8 cellular contexts compared by ENCODE assay signal in the genomic region with DNA sequence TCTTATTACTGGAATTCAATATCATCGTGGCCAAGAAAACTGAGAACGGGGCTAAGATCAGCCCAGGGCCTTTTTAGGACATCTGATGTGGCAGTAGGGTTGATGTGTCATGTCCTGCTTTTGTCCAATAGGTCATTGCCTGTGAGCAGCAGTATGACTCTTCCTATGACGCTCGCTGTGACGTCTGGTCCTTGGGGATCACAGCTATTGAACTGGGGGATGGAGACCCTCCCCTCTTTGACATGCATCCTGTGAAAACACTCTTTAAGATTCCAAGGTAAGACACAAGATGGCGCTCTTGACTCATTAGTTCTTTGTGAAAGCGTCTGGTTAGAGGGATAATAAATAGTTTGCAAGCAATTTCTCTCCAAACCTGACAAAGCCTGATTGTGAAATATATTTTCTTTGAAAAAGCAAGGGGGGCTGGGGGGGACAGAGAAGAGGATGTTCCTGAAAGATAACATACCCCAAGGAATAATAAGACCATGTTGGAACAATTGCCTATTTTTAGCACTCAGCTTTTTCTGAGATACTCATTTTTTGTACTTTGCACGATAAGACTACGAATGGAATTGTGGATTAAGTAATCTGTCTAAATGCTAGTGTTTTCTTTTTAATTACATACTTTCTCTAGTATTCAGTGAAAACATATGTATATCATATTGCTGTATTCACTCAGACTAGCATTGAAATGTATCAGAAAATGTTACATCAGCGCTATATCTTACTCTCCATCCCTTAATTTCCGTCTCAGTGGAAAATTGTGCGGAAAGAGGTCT. TPM values are rescaled to one million over a fixed set of nuclear protein-coding genes. Genes with fewer than 3 reads are reported as not detected.
DNase-seq lines count a peak whose midpoint lies in the region; ATAC-seq, FAIRE-seq and TF ChIP-seq lines count a peak whose summit lies in the region.

No MANE protein-coding gene starts in this region.

- no peak overlapping the region for H2AK5ac ChIP-seq in neuronal stem cell (ENCODE audit: low read depth, low read length)

- no peaks in the 10 kb centered on the region for H3K36me3 Mint-ChIP-seq in activated naive CD4-positive, alpha-beta T cell treated with anti-CD3 and anti-CD28 coated beads, Interleukin-2, amount 10 ng/mL, durations not matched to agents 7 days and 5 days

- H4K91ac ChIP-seq in neuronal stem cell (ENCODE audit: low read depth, low read length, poor library complexity) = no peak overlapping the region

- H3K4me3 ChIP-seq in Panc1 (ENCODE audit: low read depth in 2 of 2, low read length in 2 of 2) (no peak overlapping the region), endothelial cell of umbilical vein (replicated peaks in 1 of 3; ENCODE audit: insufficient read depth in 1 of 3, low read depth in 1 of 3, low read length in 3 of 3) (no peak overlapping the region), neuronal stem cell (ENCODE audit: low read length in 2 of 2) (no peak overlapping the region)

- no peak overlapping the region for H3K18ac ChIP-seq in neuronal stem cell (ENCODE audit: low read length)

- no peak overlapping the region for H3K27ac Mint-ChIP-seq in activated naive CD4-positive, alpha-beta T cell treated with anti-CD3 and anti-CD28 coated beads, Interleukin-2, amount 10 ng/mL, durations not matched to agents 7 days and 5 days

- H3K4ac ChIP-seq in neuronal stem cell (ENCODE audit: low read length) = no peak overlapping the region

- H3K27ac ChIP-seq in Panc1 (ENCODE audit: low read length) (no peak overlapping the region), endothelial cell of umbilical vein (ENCODE audit: insufficient read depth, low read depth, low read length) (no peak overlapping the region), neuronal stem cell (replicated peaks; ENCODE audit: low read length) (no peak overlapping the region)

- no peak overlapping the region for H3K23ac ChIP-seq in neuronal stem cell (ENCODE audit: low read depth, low read length, poor library complexity)

- no peaks in the 10 kb centered on the region for H3K79me2 ChIP-seq in endothelial cell of umbilical vein (ENCODE audit: control insufficient read depth, insufficient read depth, low read length)

- POLR2A ChIA-PET in Panc1 (lab: Charles Lee) = no interaction called here
- POLR2A ChIA-PET in endothelial cell of umbilical vein (lab: Charles Lee) = interaction anchor here (1.4 kb wide), 1 partner anchor 14 kb away, joined by 3 read pairs; no protein-coding TSS in a partner anchor

- no peak overlapping the region for H4K8ac ChIP-seq in neuronal stem cell (ENCODE audit: low read depth, low read length)

- peak; percentile 82 for ATAC-seq in Panc1
- ATAC-seq in GM21447 (IDR thresholded peaks at IDR 0.05; ENCODE audit: unreplicated experiment) = no peak
- no peak for ATAC-seq in GM18909 (IDR thresholded peaks at IDR 0.05; ENCODE audit: poor library complexity, unreplicated experiment)

- H3K9me3 ChIP-seq in Panc1 (ENCODE audit: control insufficient read depth, insufficient read depth, low read depth, low read length) (no peaks in the 10 kb centered on the region), endothelial cell of umbilical vein (replicated peaks; ENCODE audit: control insufficient read depth, insufficient read depth, low read length) (no peaks in the 10 kb centered on the region), neuronal stem cell (replicated peaks in 1 of 2; ENCODE audit: control insufficient read depth in 2 of 2, insufficient read depth in 1 of 2, low read depth in 1 of 2, low read length in 2 of 2) (no peaks in the 10 kb centered on the region)

- H3K9me1 ChIP-seq in endothelial cell of umbilical vein (replicated peaks; ENCODE audit: control insufficient read depth, extremely low read depth, insufficient read depth, low read length) = no peaks in the 10 kb centered on the region

- no peaks in the 10 kb centered on the region for H3K4me1 Mint-ChIP-seq in activated naive CD4-positive, alpha-beta T cell treated with anti-CD3 and anti-CD28 coated beads, Interleukin-2, amount 10 ng/mL, durations not matched to agents 7 days and 5 days

- FAIRE-seq in endothelial cell of umbilical vein (lab: Jason Lieb, UNC) = peak; percentile 55

- no peaks in the 10 kb centered on the region for H4K20me1 ChIP-seq in endothelial cell of umbilical vein (replicated peaks; ENCODE audit: control insufficient read depth, extremely low read depth, insufficient read depth, low read length)

- no peak overlapping the region for H3K4me3 Mint-ChIP-seq in activated naive CD4-positive, alpha-beta T cell treated with anti-CD3 and anti-CD28 coated beads, Interleukin-2, amount 10 ng/mL, durations not matched to agents 7 days and 5 days

- no CpG with 5 or more reads among the region's 12 CpGs for WGBS in neuronal stem cell (ENCODE audit: extremely low coverage in 2 of 2, insufficient read length in 2 of 2, insufficient replicate concordance in 1 of 2), 2 donors

- no TSS peak for BruUV-seq in Panc1 (replicated peaks; lab: Mats Ljungman, UMichigan)
- BruUV-seq in endothelial cell of umbilical vein (replicated peaks; lab: Mats Ljungman, UMichigan) = no TSS peak

- H3K9ac ChIP-seq in endothelial cell of umbilical vein (replicated peaks; ENCODE audit: extremely low read depth, insufficient read depth, low read length) (no peak overlapping the region), neuronal stem cell (ENCODE audit: low read depth, low read length, poor library complexity) (no peak overlapping the region)

- no peak overlapping the region for H2BK5ac ChIP-seq in neuronal stem cell (ENCODE audit: low read length)

- H3K4me1 ChIP-seq in Panc1 (ENCODE audit: control insufficient read depth, insufficient read depth, low read length) (no peaks in the 10 kb centered on the region), endothelial cell of umbilical vein (ENCODE audit: control insufficient read depth, extremely low read depth, insufficient read depth, low read length) (no peaks in the 10 kb centered on the region), neuronal stem cell (ENCODE audit: control insufficient read depth in 2 of 2, insufficient read depth in 1 of 2, low read depth in 1 of 2, low read length in 2 of 2) (peaks cover 0 to 4% of the 10 kb centered on the region in 2 donors)

- peaks cover 11% of the 10 kb centered on the region for H3K27me3 Mint-ChIP-seq in activated naive CD4-positive, alpha-beta T cell treated with anti-CD3 and anti-CD28 coated beads, Interleukin-2, amount 10 ng/mL, durations not matched to agents 7 days and 5 days

- no peak overlapping the region for H2BK15ac ChIP-seq in neuronal stem cell (ENCODE audit: low read length)

- no peak overlapping the region for H2BK12ac ChIP-seq in neuronal stem cell (ENCODE audit: low read length)

- in situ Hi-C loops in Panc1 (cut with HindIII; ENCODE audit: low pct_unique_long_range_greater_than_20kb, low sequenced_read_pairs) = no loop called here

- H3K27me3 ChIP-seq in Panc1 (ENCODE audit: control insufficient read depth, insufficient read depth, low read length) (peaks cover 10% of the 10 kb centered on the region), endothelial cell of umbilical vein (ENCODE audit: control insufficient read depth in 2 of 2, insufficient read depth in 2 of 2, low read length in 2 of 2) (peaks cover 11 to 27% of the 10 kb centered on the region in 2 experiments), neuronal stem cell (ENCODE audit: control insufficient read depth in 3 of 3, insufficient read depth in 3 of 3, low read depth in 1 of 3, low read length in 3 of 3) (peaks cover 0 to 2% (median 0%) of the 10 kb centered on the region in 3 experiments)

- peak; percentile 20 for DNase-seq in activated naive CD4-positive, alpha-beta T cell treated with anti-CD3 and anti-CD28 coated beads, Interleukin-2, amount 10 ng/mL, durations not matched to agents 7 days and 5 days
- no peak for DNase-seq in activated naive CD4-positive, alpha-beta T cell (lab: John Stamatoyannopoulos, UW)
- DNase-seq in Panc1 (ENCODE audit: low read depth, low spot score) (peak; percentile 15), endothelial cell of umbilical vein (ENCODE audit: low read depth, low spot score) (peak; percentile 72), neuronal stem cell (ENCODE audit: low spot score) (peak; percentile 84)

- H2BK120ac ChIP-seq in neuronal stem cell (ENCODE audit: low read depth, low read length) = no peak overlapping the region

- H3K4me2 ChIP-seq in endothelial cell of umbilical vein (ENCODE audit: insufficient read depth, low read length) = no peak overlapping the region
- H3K4me2 ChIP-seq in neuronal stem cell (ENCODE audit: insufficient read depth, low read length, poor library complexity, severe bottlenecking) = no peak overlapping the region

- dilution Hi-C loops in endothelial cell of umbilical vein (cut with MboI; ENCODE audit: extremely low pct_ligation_motif_present, low sequenced_read_pairs) = no loop called here

- CTCF ChIA-PET in activated naive CD4-positive, alpha-beta T cell treated with anti-CD3 and anti-CD28 coated beads, Interleukin-2, amount 10 ng/mL, durations not matched to agents 7 days and 5 days (lab: Charles Lee) = interaction anchor here (0.9 to 2.9 kb wide), 10 partner anchors 12 to 586 kb away, joined by 3 to 9 read pairs (median 4); no protein-coding TSS in a partner anchor
- CTCF ChIA-PET in Panc1 (lab: Charles Lee) (interaction anchor here (0.7 to 2.0 kb wide), 3 partner anchors 14 to 580 kb away, joined by 4 to 12 read pairs (median 6); no protein-coding TSS in a partner anchor), endothelial cell of umbilical vein (lab: Charles Lee) (interaction anchor here (0.6 to 3.6 kb wide), 22 partner anchors 11 to 784 kb away, joined by 3 to 37 read pairs (median 5); partner anchors contain the start of gene GAD1)

- TF ChIP-seq CTCF in LNCAP (IDR thresholded peaks at IDR 0.05) = peak; percentile 58
- TF ChIP-seq CTCF in Panc1 (IDR thresholded peaks at IDR 0.05) = peak; percentile 75
- peak; percentile 38 to 45 for TF ChIP-seq CTCF in endothelial cell of umbilical vein (IDR thresholded peaks at IDR 0.05; ENCODE audit: extremely low read depth in 1 of 2, insufficient read depth in 1 of 2, low read depth in 1 of 2, low read length in 2 of 2)

- H3K36me3 ChIP-seq in Panc1 (ENCODE audit: control insufficient read depth, insufficient read depth, low read length) (no peaks in the 10 kb centered on the region), endothelial cell of umbilical vein (ENCODE audit: control insufficient read depth in 2 of 2, extremely low read depth in 1 of 2, insufficient read depth in 2 of 2, low read length in 2 of 2) (no peaks in the 10 kb centered on the region), neuronal stem cell (replicated peaks in 1 of 2; ENCODE audit: control insufficient read depth in 2 of 2, insufficient read depth in 2 of 2, low read length in 2 of 2) (no peaks in the 10 kb centered on the region)

- TF ChIP-seq POLR2A in endothelial cell of umbilical vein (IDR thresholded peaks at IDR 0.05; ENCODE audit: low read depth, low read length) = no peak

- H3K14ac ChIP-seq in neuronal stem cell (ENCODE audit: low read length) = no peak overlapping the region

- no peaks in the 10 kb centered on the region for H3K9me3 Mint-ChIP-seq in activated naive CD4-positive, alpha-beta T cell treated with anti-CD3 and anti-CD28 coated beads, Interleukin-2, amount 10 ng/mL, durations not matched to agents 7 days and 5 days

- intact Hi-C loops in Panc1 (cut with micrococcal nuclease; ENCODE audit: unreplicated experiment) (loop anchor here (5.0 kb wide), 2 partner anchors 131 to 581 kb away; partner anchors contain the start of gene GAD1), endothelial cell of umbilical vein (cut with micrococcal nuclease) (loop anchor here (1.0 to 5.0 kb wide), 5 partner anchors 71 to 637 kb away; no protein-coding TSS in a partner anchor)

- H3K79me1 ChIP-seq in neuronal stem cell (ENCODE audit: low read depth, low read length) = no peaks in the 10 kb centered on the region

- H2AFZ ChIP-seq in endothelial cell of umbilical vein (ENCODE audit: low read depth, low read length) (no peak overlapping the region), neuronal stem cell (ENCODE audit: low read length) (no peak overlapping the region)

RNA-seq across cellular contexts. Expression of gene MYO3B, which starts 58.1 kb away (rescaled TPM):
- total RNA-seq in Panc1 (2021; ENCODE audit: unreplicated experiment) (0.05 TPM), endothelial cell of umbilical vein (not detected in 2 replicates)
- not detected for polyA plus RNA-seq in Panc1 (2012; ENCODE audit: insufficient read length)
- 0.03 TPM in 1 of 2 replicates, not detected in the other for polyA plus RNA-seq in endothelial cell of umbilical vein
- not detected in 2 replicates for polyA plus RNA-seq in endothelial cell of umbilical vein (2011; cell fraction: cytosol; rRNA removed)
- not detected in 2 replicates for polyA plus RNA-seq in endothelial cell of umbilical vein (2011; cell fraction: nucleus; rRNA removed)
- not detected in 2 replicates for polyA plus RNA-seq in endothelial cell of umbilical vein (2012)
- polyA minus RNA-seq in endothelial cell of umbilical vein = 0.04 TPM in 1 of 2 replicates, not detected in the other
- not detected for polyA minus RNA-seq in endothelial cell of umbilical vein (2011; cell fraction: cytosol; rRNA and poly(A)+ RNA removed)
- 0.05 TPM in 1 of 2 replicates, not detected in the other for polyA minus RNA-seq in endothelial cell of umbilical vein (2011; cell fraction: nucleus; rRNA and poly(A)+ RNA removed)
- polyA plus RNA-seq in neuronal stem cell (2013, experiment 1 of 2) = 13.5 TPM
- polyA plus RNA-seq in neuronal stem cell (2013, experiment 2 of 2) = 13.7 TPM

Comparison
In these comparisons a context has a peak if more than half of its experiments do, and no peak if none do; other contexts are left out.
1. DNase-seq: peak in activated naive CD4-positive, alpha-beta T cell treated with anti-CD3 and anti-CD28 coated beads, Interleukin-2, amount 10 ng/mL, durations not matched to agents 7 days and 5 days (single experiment), Panc1 (single experiment), endothelial cell of umbilical vein (single experiment) and neuronal stem cell (single experiment); none in activated naive CD4-positive, alpha-beta T cell (0 of 4).
2. Peak in every context shown above with its lines, with median percentiles within 50 percentile points of each other: CTCF ChIP-seq.